Comparison of ENCODE assay signal across 11 cellular contexts in the genomic region with DNA sequence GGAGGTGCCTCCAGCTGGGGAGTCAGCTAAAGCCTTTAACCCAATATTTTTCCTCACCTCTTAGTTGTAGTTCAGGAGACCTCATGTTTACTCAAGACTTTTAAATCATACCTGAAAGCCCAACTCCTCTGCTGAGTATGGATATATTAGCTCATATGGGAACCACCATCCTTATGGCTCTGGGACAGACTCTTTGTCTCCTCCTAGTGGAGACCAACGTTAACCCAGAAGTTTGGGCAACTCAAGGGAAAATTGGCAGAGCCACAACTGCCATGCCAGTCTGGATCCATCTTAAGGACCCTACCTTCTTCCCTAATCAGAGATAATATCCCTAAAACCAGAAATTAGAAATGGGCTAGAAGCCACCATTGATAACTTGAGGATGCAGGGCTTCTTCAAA.
DNase-seq lines count a peak whose midpoint lies in the region; FAIRE-seq and TF ChIP-seq lines count a peak whose summit lies in the region.
"Had no signal": no experiment of that assay in that cellular context is flagged by ENCODE, and none has a peak within 500 bp of the region (broad histone marks: within the 10 kb centered on the region; RNA-seq: fewer than 3 reads in every experiment).

No MANE protein-coding gene starts in this region.

- H3K4me2 ChIP-seq in KMS-11: no peak overlapping the region

- TF ChIP-seq POLR2A in GM12892 (IDR thresholded peaks at IDR 0.05; ENCODE audit: low read depth, low read length) (no peak), Peyer's patch (IDR thresholded peaks at IDR 0.05) (no peak)

- no peak overlapping the region for H3K9ac ChIP-seq in KMS-11

- H3K9me3 ChIP-seq in Peyer's patch: peaks cover 0 to 6% (median 2%) of the 10 kb centered on the region in 4 donors

- H3K27me3 ChIP-seq in GM06990 (replicated peaks; ENCODE audit: control insufficient read depth, insufficient read depth, low read length): no peaks in the 10 kb centered on the region
- no peaks in the 10 kb centered on the region for H3K27me3 ChIP-seq in KMS-11 (ENCODE audit: insufficient read depth, low read depth)
- H3K27me3 ChIP-seq in Peyer's patch: no peaks in the 10 kb centered on the region
- H3K27me3 ChIP-seq: body of pancreas had no signal

- no peak overlapping the region for H3K27ac Mint-ChIP-seq in activated T-helper 1 cell treated with anti-CD3 and anti-CD28 coated beads, Interleukin-12 subunit alpha, Interleukin-12 subunit beta, Interleukin-2, Interleukin-4 antibody, amounts not matched to agents 30 ng/mL and 10 ng/mL and 1 ng/mL, durations not matched to agents 14 hours and 24 hours and 36 hours
- no peak overlapping the region for H3K27ac Mint-ChIP-seq in activated naive CD8-positive, alpha-beta T cell treated with anti-CD3 and anti-CD28 coated beads for 36 hours
- H3K27ac Mint-ChIP-seq: activated CD8-positive, alpha-beta T cell treated with anti-CD3 and anti-CD28 coated beads, Interleukin-2, amount 10 ng/mL, durations not matched to agents 7 days and 5 days had no signal

- H3K4me1 Mint-ChIP-seq in activated T-helper 1 cell treated with anti-CD3 and anti-CD28 coated beads, Interleukin-12 subunit alpha, Interleukin-12 subunit beta, Interleukin-2, Interleukin-4 antibody, amounts not matched to agents 30 ng/mL and 10 ng/mL and 1 ng/mL, durations not matched to agents 14 hours and 24 hours and 36 hours (ENCODE audit: low read depth): no peaks in the 10 kb centered on the region
- no peaks in the 10 kb centered on the region for H3K4me1 Mint-ChIP-seq in activated naive CD8-positive, alpha-beta T cell treated with anti-CD3 and anti-CD28 coated beads for 36 hours

- H3K4me3 Mint-ChIP-seq in activated T-helper 1 cell treated with anti-CD3 and anti-CD28 coated beads, Interleukin-12 subunit alpha, Interleukin-12 subunit beta, Interleukin-2, Interleukin-4 antibody, amounts not matched to agents 30 ng/mL and 10 ng/mL and 1 ng/mL, durations not matched to agents 14 hours and 24 hours and 36 hours: no peak overlapping the region
- H3K4me3 Mint-ChIP-seq in activated naive CD8-positive, alpha-beta T cell treated with anti-CD3 and anti-CD28 coated beads for 36 hours: no peak overlapping the region
- H3K4me3 Mint-ChIP-seq: activated CD8-positive, alpha-beta T cell treated with anti-CD3 and anti-CD28 coated beads, Interleukin-2, amount 10 ng/mL, durations not matched to agents 7 days and 5 days had no signal

- no peak overlapping the region for H3K4me3 ChIP-seq in GM06990 (replicated peaks; ENCODE audit: low read depth, low read length)
- H3K4me3 ChIP-seq in KMS-11 (IDR thresholded peaks at IDR 0.05; ENCODE audit: insufficient read depth, low read depth, low read length): no peak overlapping the region
- H3K4me3 ChIP-seq in Peyer's patch: no peak overlapping the region
- H3K4me3 ChIP-seq: body of pancreas had no signal

- H3K4me1 ChIP-seq in KMS-11 (ENCODE audit: low read depth, poor library complexity, severe bottlenecking): no peaks in the 10 kb centered on the region
- no peaks in the 10 kb centered on the region for H3K4me1 ChIP-seq in Peyer's patch
- H3K4me1 ChIP-seq: body of pancreas had no signal

- H3K36me3 ChIP-seq in GM06990 (ENCODE audit: control insufficient read depth, insufficient read depth, low read length) (no peaks in the 10 kb centered on the region), KMS-11 (ENCODE audit: insufficient read depth) (no peaks in the 10 kb centered on the region), Peyer's patch (no peaks in the 10 kb centered on the region)

- H2AFZ ChIP-seq in KMS-11 (ENCODE audit: low read depth): no peak overlapping the region

- no peaks in the 10 kb centered on the region for H4K20me1 ChIP-seq in KMS-11 (ENCODE audit: insufficient read depth)

- no peak for FAIRE-seq in GM12892 (lab: Jason Lieb, UNC)

- intact Hi-C loops in activated T-helper 1 cell treated with anti-CD3 and anti-CD28 coated beads, Interleukin-12 subunit alpha, Interleukin-12 subunit beta, Interleukin-2, Interleukin-4 antibody, amounts not matched to agents 30 ng/mL and 10 ng/mL and 1 ng/mL, durations not matched to agents 14 hours and 24 hours and 36 hours (cut with micrococcal nuclease): loop anchor here (1.0 kb wide), 2 partner anchors 81 to 225 kb away; a partner anchor contains a TSS

- peaks cover 4% of the 10 kb centered on the region for H3K9me3 Mint-ChIP-seq in activated T-helper 1 cell treated with anti-CD3 and anti-CD28 coated beads, Interleukin-12 subunit alpha, Interleukin-12 subunit beta, Interleukin-2, Interleukin-4 antibody, amounts not matched to agents 30 ng/mL and 10 ng/mL and 1 ng/mL, durations not matched to agents 14 hours and 24 hours and 36 hours
- peaks cover 13% of the 10 kb centered on the region for H3K9me3 Mint-ChIP-seq in activated naive CD8-positive, alpha-beta T cell treated with anti-CD3 and anti-CD28 coated beads for 36 hours

- no peaks in the 10 kb centered on the region for H3K36me3 Mint-ChIP-seq in activated T-helper 1 cell treated with anti-CD3 and anti-CD28 coated beads, Interleukin-12 subunit alpha, Interleukin-12 subunit beta, Interleukin-2, Interleukin-4 antibody, amounts not matched to agents 30 ng/mL and 10 ng/mL and 1 ng/mL, durations not matched to agents 14 hours and 24 hours and 36 hours (ENCODE audit: low read depth)
- no peaks in the 10 kb centered on the region for H3K36me3 Mint-ChIP-seq in activated naive CD8-positive, alpha-beta T cell treated with anti-CD3 and anti-CD28 coated beads for 36 hours

- TF ChIP-seq CTCF in 22Rv1 (IDR thresholded peaks at IDR 0.05) (peak; percentile 80), GM06990 (IDR thresholded peaks at IDR 0.05; ENCODE audit: insufficient read depth, low read length, poor library complexity, severe bottlenecking) (peak; percentile 58), KMS-11 (conservative IDR thresholded peaks at IDR 0.05; ENCODE audit: low read depth, low read length) (peak; percentile 62), Peyer's patch (IDR thresholded peaks at IDR 0.05) (peak in 1 of 6 experiments; percentile 25)

- H3K27ac ChIP-seq in 22Rv1 (no peak overlapping the region), KMS-11 (no peak overlapping the region), Peyer's patch (no peak overlapping the region)
- H3K27ac ChIP-seq: body of pancreas had no signal

- H3K27me3 Mint-ChIP-seq in activated T-helper 1 cell treated with anti-CD3 and anti-CD28 coated beads, Interleukin-12 subunit alpha, Interleukin-12 subunit beta, Interleukin-2, Interleukin-4 antibody, amounts not matched to agents 30 ng/mL and 10 ng/mL and 1 ng/mL, durations not matched to agents 14 hours and 24 hours and 36 hours (ENCODE audit: insufficient read depth): peaks cover 10% of the 10 kb centered on the region
- H3K27me3 Mint-ChIP-seq in activated naive CD8-positive, alpha-beta T cell treated with anti-CD3 and anti-CD28 coated beads for 36 hours: no peaks in the 10 kb centered on the region

- no peaks in the 10 kb centered on the region for H3K79me2 ChIP-seq in KMS-11 (ENCODE audit: insufficient read depth, low read depth)

- DNase-seq in GM06990 (ENCODE audit: extremely low read depth, insufficient read length) (no peak), dermis microvascular lymphatic vessel endothelial cell (ENCODE audit: low read depth in 2 of 2) (peak; percentile 2 to 29), GM12892 (ENCODE audit: insufficient read length) (no peak), Peyer's patch (no peak)
- DNase-seq in activated T-helper 1 cell treated with anti-CD3 and anti-CD28 coated beads, Interleukin-12 subunit alpha, Interleukin-12 subunit beta, Interleukin-2, Interleukin-4 antibody, amounts not matched to agents 30 ng/mL and 10 ng/mL and 1 ng/mL, durations not matched to agents 14 hours and 24 hours and 36 hours (ENCODE audit: low spot score): no peak
- no peak for DNase-seq in activated naive CD8-positive, alpha-beta T cell treated with anti-CD3 and anti-CD28 coated beads for 36 hours
- DNase-seq: activated CD8-positive, alpha-beta T cell treated with anti-CD3 and anti-CD28 coated beads, Interleukin-2, amount 10 ng/mL, durations not matched to agents 7 days and 5 days; body of pancreas; NCI-H1092 treated with DMSO at 0.1 percent for 48 hours had no signal

Comparison
In these comparisons a context has a peak if more than half of its experiments do, and no peak if none do; other contexts are left out.
1. DNase-seq: peak in dermis microvascular lymphatic vessel endothelial cell (2 of 2); none in GM06990 (single experiment), activated T-helper 1 cell treated with anti-CD3 and anti-CD28 coated beads, Interleukin-12 subunit alpha, Interleukin-12 subunit beta, Interleukin-2, Interleukin-4 antibody, amounts not matched to agents 30 ng/mL and 10 ng/mL and 1 ng/mL, durations not matched to agents 14 hours and 24 hours and 36 hours (single experiment), activated naive CD8-positive, alpha-beta T cell treated with anti-CD3 and anti-CD28 coated beads for 36 hours (single experiment), GM12892 (single experiment) and Peyer's patch (0 of 3).